In genomic region chr11:33040862-33041453, GRCh38 we compare ENCODE assay signal across 8 cellular contexts. TPM values are rescaled to one million over a fixed set of nuclear protein-coding genes. Genes with fewer than 3 reads are reported as not detected.
DNase-seq lines count a peak whose midpoint lies in the region; ATAC-seq and TF ChIP-seq lines count a peak whose summit lies in the region.

No MANE protein-coding gene starts in this region.

- no peak for TF ChIP-seq POLR2A in suprapubic skin (IDR thresholded peaks at IDR 0.05)

- TF ChIP-seq EP300 in suprapubic skin (IDR thresholded peaks at IDR 0.05), result no peak

- no peaks in the 10 kb centered on the region for H3K9me3 ChIP-seq in Panc1 (ENCODE audit: control insufficient read depth, insufficient read depth, low read depth, low read length)
- no peaks in the 10 kb centered on the region for H3K9me3 ChIP-seq in suprapubic skin

- TF ChIP-seq CTCF in Panc1 (IDR thresholded peaks at IDR 0.05) (no peak), fibroblast of pulmonary artery (IDR thresholded peaks at IDR 0.05; ENCODE audit: low read length, missing control alignments) (no peak), suprapubic skin (IDR thresholded peaks at IDR 0.05) (no peak)

- H3K36me3 ChIP-seq in Panc1 (ENCODE audit: control insufficient read depth, insufficient read depth, low read length) (0 out of 2 replicates have a peak, but pooled peaks cover 2% of the 10 kb centered on the region), suprapubic skin (no peaks in the 10 kb centered on the region)

- ATAC-seq in Panc1 (no peak), GM19035 (IDR thresholded peaks at IDR 0.05; ENCODE audit: unreplicated experiment) (no peak)

- in situ Hi-C loops in Panc1 (cut with HindIII; ENCODE audit: low pct_unique_long_range_greater_than_20kb, low sequenced_read_pairs), result no loop called here

- H3K4me3 ChIP-seq in Panc1 (ENCODE audit: low read depth in 2 of 2, low read length in 2 of 2), result peak overlapping the region; percentile 74 to 86
- H3K4me3 ChIP-seq in fibroblast of pulmonary artery (replicated peaks; ENCODE audit: low read depth, low read length), result peak overlapping the region; percentile 84
- peak overlapping the region; percentile 90 for H3K4me3 ChIP-seq in suprapubic skin

- POLR2A ChIA-PET in activated CD4-positive, alpha-beta T cell treated with anti-CD3 and anti-CD28 coated beads, Interleukin-2, amount 10 ng/mL, durations not matched to agents 7 days and 5 days (lab: Charles Lee), result no interaction called here
- POLR2A ChIA-PET in Panc1 (lab: Charles Lee), result no interaction called here

- intact Hi-C loops in Panc1 (cut with micrococcal nuclease; ENCODE audit: unreplicated experiment), result no loop called here

- TSS peak; percentile 64 for BruUV-seq in Panc1 (replicated peaks; lab: Mats Ljungman, UMichigan)

- CTCF ChIA-PET in activated CD4-positive, alpha-beta T cell treated with anti-CD3 and anti-CD28 coated beads, Interleukin-2, amount 10 ng/mL, durations not matched to agents 7 days and 5 days (lab: Charles Lee), result interaction anchor here (1.5 to 1.8 kb wide), 2 partner anchors 10 to 24 kb away, joined by 5 read pairs; no protein-coding TSS in a partner anchor
- CTCF ChIA-PET in Panc1 (lab: Charles Lee), result no interaction called here

- H3K4me3 Mint-ChIP-seq in activated CD4-positive, alpha-beta T cell treated with anti-CD3 and anti-CD28 coated beads, Interleukin-2, amount 10 ng/mL, durations not matched to agents 7 days and 5 days, result peak overlapping the region; percentile 93

- H3K36me3 Mint-ChIP-seq in activated CD4-positive, alpha-beta T cell treated with anti-CD3 and anti-CD28 coated beads, Interleukin-2, amount 10 ng/mL, durations not matched to agents 7 days and 5 days (ENCODE audit: low read depth), result peaks cover 13% of the 10 kb centered on the region

- WGBS in suprapubic skin, result 44% methylated on average over 5 of the region's 5 CpGs

- peaks cover 9% of the 10 kb centered on the region for H3K4me1 ChIP-seq in Panc1 (ENCODE audit: control insufficient read depth, insufficient read depth, low read length)
- peaks cover 47% of the 10 kb centered on the region for H3K4me1 ChIP-seq in suprapubic skin

- H3K4me1 Mint-ChIP-seq in activated CD4-positive, alpha-beta T cell treated with anti-CD3 and anti-CD28 coated beads, Interleukin-2, amount 10 ng/mL, durations not matched to agents 7 days and 5 days, result peaks cover 25% of the 10 kb centered on the region

- no peaks in the 10 kb centered on the region for H3K27me3 ChIP-seq in Panc1 (ENCODE audit: control insufficient read depth, insufficient read depth, low read length)
- H3K27me3 ChIP-seq in suprapubic skin, result no peaks in the 10 kb centered on the region

- no peak for DNase-seq in activated CD4-positive, alpha-beta T cell treated with anti-CD3 and anti-CD28 coated beads, Interleukin-2, amount 10 ng/mL, durations not matched to agents 7 days and 5 days
- no peak for DNase-seq in activated CD4-positive, alpha-beta T cell treated with anti-CD3 and anti-CD28 coated beads, Interleukin-2, amount 50 U/mL, for 48 hours
- no peak for DNase-seq in Panc1 (ENCODE audit: low read depth, low spot score)
- DNase-seq in fibroblast of pulmonary artery (ENCODE audit: low read depth), result no peak
- no peak for DNase-seq in suprapubic skin (ENCODE audit: low spot score in 2 of 2)
- DNase-seq in GM19238 (ENCODE audit: insufficient read length, low spot score), result no peak
- DNase-seq in NCI-H1694 treated with DMSO at 0.1 percent for 48 hours (lab: John Stamatoyannopoulos, UW), result no peak

- no peaks in the 10 kb centered on the region for H3K9me3 Mint-ChIP-seq in activated CD4-positive, alpha-beta T cell treated with anti-CD3 and anti-CD28 coated beads, Interleukin-2, amount 10 ng/mL, durations not matched to agents 7 days and 5 days

- H3K27me3 Mint-ChIP-seq in activated CD4-positive, alpha-beta T cell treated with anti-CD3 and anti-CD28 coated beads, Interleukin-2, amount 10 ng/mL, durations not matched to agents 7 days and 5 days, result peaks cover 4% of the 10 kb centered on the region

- H3K27ac Mint-ChIP-seq in activated CD4-positive, alpha-beta T cell treated with anti-CD3 and anti-CD28 coated beads, Interleukin-2, amount 10 ng/mL, durations not matched to agents 7 days and 5 days, result peak overlapping the region; percentile 92

- H3K27ac ChIP-seq in Panc1 (ENCODE audit: low read length), result peak overlapping the region; percentile 88
- no peak overlapping the region for H3K27ac ChIP-seq in suprapubic skin

RNA-seq across cellular contexts. Expression of gene TCP11L1, which starts 1.6 kb away (rescaled TPM):
- 10 to 100 TPM; 13.8 to 14.7 TPM for total RNA-seq in activated CD4-positive, alpha-beta T cell treated with anti-CD3 and anti-CD28 coated beads, Interleukin-2, amount 10 ng/mL, durations not matched to agents 7 days and 5 days
- total RNA-seq in Panc1 (2021; ENCODE audit: unreplicated experiment), result 23.9 TPM
- 11.7 TPM for polyA plus RNA-seq in Panc1 (2012; ENCODE audit: insufficient read length)
- total RNA-seq in suprapubic skin, result 10 to 100 TPM; 34.8 to 65.6 (median 42.9) TPM

RNA-seq across cellular contexts. Expression of gene DEPDC7, which starts 25.3 kb away (rescaled TPM):
- 1 to 10 TPM; 1.6 TPM for total RNA-seq in activated CD4-positive, alpha-beta T cell treated with anti-CD3 and anti-CD28 coated beads, Interleukin-2, amount 10 ng/mL, durations not matched to agents 7 days and 5 days
- 7.5 TPM for total RNA-seq in Panc1 (2021; ENCODE audit: unreplicated experiment)
- 3.6 TPM for polyA plus RNA-seq in Panc1 (2012; ENCODE audit: insufficient read length)
- total RNA-seq in suprapubic skin, result 1 to 10 TPM; 2.4 to 5.0 (median 3.3) TPM
